ENCODE assay signal across 8 cellular contexts in genomic region chr4:4488405-4489404, GRCh38. TPM values are rescaled to one million over a fixed set of nuclear protein-coding genes. Genes with fewer than 3 reads are reported as not detected.
DNase-seq lines count a peak whose midpoint lies in the region; ATAC-seq and TF ChIP-seq lines count a peak whose summit lies in the region.

No MANE protein-coding gene starts in this region.

- no TSS peak for BruUV-seq in Caco-2 (replicated peaks; lab: Mats Ljungman, UMichigan)

- H3K9me3 ChIP-seq in Caco-2 = no peaks in the 10 kb centered on the region
- no peaks in the 10 kb centered on the region for H3K9me3 ChIP-seq in OCI-LY1 (ENCODE audit: low read length)
- no peaks in the 10 kb centered on the region for H3K9me3 ChIP-seq in neural progenitor cell (ENCODE audit: low read depth)

- no peaks in the 10 kb centered on the region for H3K4me1 Mint-ChIP-seq in Caco-2 (ENCODE audit: low read depth, unreplicated experiment)
- H3K4me1 Mint-ChIP-seq in neural progenitor cell = peaks cover 49% of the 10 kb centered on the region

- peaks cover 9% of the 10 kb centered on the region for H3K4me1 ChIP-seq in Caco-2
- H3K4me1 ChIP-seq in OCI-LY1 (ENCODE audit: insufficient read depth, low read length, severe bottlenecking) = peaks cover 45% of the 10 kb centered on the region
- H3K4me1 ChIP-seq in neural progenitor cell = peaks cover 5% of the 10 kb centered on the region

- H3K4me3 Mint-ChIP-seq in Caco-2 (ENCODE audit: unreplicated experiment) (no peak overlapping the region), neural progenitor cell (no peak overlapping the region)

- no peaks in the 10 kb centered on the region for H3K27me3 Mint-ChIP-seq in Caco-2 (ENCODE audit: insufficient read depth, unreplicated experiment)
- no peaks in the 10 kb centered on the region for H3K27me3 Mint-ChIP-seq in neural progenitor cell (ENCODE audit: insufficient read depth, low read depth)

- H3K27me3 ChIP-seq in Caco-2 (replicated peaks; ENCODE audit: control insufficient read depth, insufficient read depth, low read length) (no peaks in the 10 kb centered on the region), OCI-LY1 (ENCODE audit: insufficient read depth, low read length) (no peaks in the 10 kb centered on the region), neural progenitor cell (no peaks in the 10 kb centered on the region)

- peak overlapping the region; percentile 24; the same call in 1 of the 2 replicates for H3K4me2 ChIP-seq in OCI-LY1 (ENCODE audit: low read length)
- no peak overlapping the region for H3K4me2 ChIP-seq in neural progenitor cell

- H4K20me1 ChIP-seq in OCI-LY1 (ENCODE audit: insufficient read depth, low read length) (no peaks in the 10 kb centered on the region), neural progenitor cell (ENCODE audit: low read depth) (peaks cover 11% of the 10 kb centered on the region)

- H3K27ac Mint-ChIP-seq in Caco-2 (ENCODE audit: unreplicated experiment) (no peak overlapping the region), neural progenitor cell (no peak overlapping the region)

- ATAC-seq in GM19351 (IDR thresholded peaks at IDR 0.05; ENCODE audit: unreplicated experiment) (peak; percentile 71), HG03442 (IDR thresholded peaks at IDR 0.05; ENCODE audit: unreplicated experiment) (peak; percentile 80)

- intact Hi-C loops in Caco-2 (cut with micrococcal nuclease; ENCODE audit: unreplicated experiment) = loop anchor here (1.0 to 10.0 kb wide), 7 partner anchors 54 to 504 kb away; partner anchors contain the start of gene STX18

- H3K27ac ChIP-seq in OCI-LY1 (ENCODE audit: low read depth, low read length, poor library complexity, severe bottlenecking) (peak overlapping the region; percentile 47), neural progenitor cell (no peak overlapping the region), substantia nigra (ENCODE audit: low read depth, low read length, poor library complexity, severe bottlenecking) (no peak overlapping the region)

- H3K36me3 Mint-ChIP-seq in Caco-2 (ENCODE audit: insufficient read depth, unreplicated experiment) (no peaks in the 10 kb centered on the region), neural progenitor cell (no peaks in the 10 kb centered on the region)

- H3K36me3 ChIP-seq in Caco-2 (ENCODE audit: control insufficient read depth, insufficient read depth, low read length) = no peaks in the 10 kb centered on the region
- H3K36me3 ChIP-seq in OCI-LY1 (ENCODE audit: insufficient read depth, low read length) = no peaks in the 10 kb centered on the region
- H3K36me3 ChIP-seq in neural progenitor cell = no peaks in the 10 kb centered on the region

- H3K9ac ChIP-seq in OCI-LY1 (ENCODE audit: low read length) (no peak overlapping the region), neural progenitor cell (no peak overlapping the region)

- H3K4me3 ChIP-seq in Caco-2 (ENCODE audit: low read depth, low read length) (no peak overlapping the region), OCI-LY1 (ENCODE audit: low read depth, low read length, poor library complexity, severe bottlenecking) (no peak overlapping the region), neural progenitor cell (no peak overlapping the region)

- POLR2A ChIA-PET in Caco-2 (lab: Charles Lee) = no interaction called here

- DNase-seq in Caco-2 = peak; percentile 63 to 75
- DNase-seq in activated T-cell treated with anti-CD3 and anti-CD28 coated beads for 4 hours = peak; percentile 60
- peak; percentile 80 for DNase-seq in fibroblast of gingiva (ENCODE audit: low read depth)
- DNase-seq in neural progenitor cell (ENCODE audit: low spot score) = peak; percentile 79
- peak in 34 of 49 donors; percentile 10 to 75 (median 46) for DNase-seq in substantia nigra (lab: John Stamatoyannopoulos, UW)

- no peaks in the 10 kb centered on the region for H3K9me2 ChIP-seq in OCI-LY1 (ENCODE audit: low read depth, low read length)

- H3K9me3 Mint-ChIP-seq in Caco-2 (ENCODE audit: unreplicated experiment) (no peaks in the 10 kb centered on the region), neural progenitor cell (no peaks in the 10 kb centered on the region)

- H3K79me2 ChIP-seq in OCI-LY1 (ENCODE audit: insufficient read depth, low read length) = no peaks in the 10 kb centered on the region
- no peaks in the 10 kb centered on the region for H3K79me2 ChIP-seq in neural progenitor cell (ENCODE audit: low read depth)

- no peaks in the 10 kb centered on the region for H3F3A ChIP-seq in OCI-LY1 (ENCODE audit: insufficient read depth, low read length)
- peaks cover 6% of the 10 kb centered on the region for H3F3A ChIP-seq in neural progenitor cell (ENCODE audit: low read depth)

- CTCF ChIA-PET in Caco-2 (lab: Charles Lee) = interaction anchor here (0.6 to 1.9 kb wide), 3 partner anchors 23 to 31 kb away, joined by 3 to 6 read pairs (median 3); no protein-coding TSS in a partner anchor

- H2AFZ ChIP-seq in OCI-LY1 (ENCODE audit: low read length) (no peak overlapping the region), neural progenitor cell (replicated peaks) (no peak overlapping the region)

- TF ChIP-seq CTCF in Caco-2 (IDR thresholded peaks at IDR 0.05; ENCODE audit: insufficient read depth in 1 of 2, low read depth in 1 of 2, low read length in 1 of 2, severe bottlenecking in 1 of 2, unreplicated experiment in 1 of 2) (peak; percentile 77), OCI-LY1 (IDR thresholded peaks at IDR 0.05; ENCODE audit: low read length) (peak; percentile 78), neural progenitor cell (IDR thresholded peaks at IDR 0.05) (peak; percentile 98)

RNA-seq across cellular contexts. Expression of gene STX18, which starts 53.1 kb away (rescaled TPM):
- total RNA-seq in Caco-2 (2022) (32.5 and 36.5 TPM in 2 replicates), neural progenitor cell (ENCODE audit: low replicate concordance) (24.9 and 33.9 TPM in 2 replicates)
